Comparison of ENCODE assay signal across 9 cellular contexts in the genomic region with DNA sequence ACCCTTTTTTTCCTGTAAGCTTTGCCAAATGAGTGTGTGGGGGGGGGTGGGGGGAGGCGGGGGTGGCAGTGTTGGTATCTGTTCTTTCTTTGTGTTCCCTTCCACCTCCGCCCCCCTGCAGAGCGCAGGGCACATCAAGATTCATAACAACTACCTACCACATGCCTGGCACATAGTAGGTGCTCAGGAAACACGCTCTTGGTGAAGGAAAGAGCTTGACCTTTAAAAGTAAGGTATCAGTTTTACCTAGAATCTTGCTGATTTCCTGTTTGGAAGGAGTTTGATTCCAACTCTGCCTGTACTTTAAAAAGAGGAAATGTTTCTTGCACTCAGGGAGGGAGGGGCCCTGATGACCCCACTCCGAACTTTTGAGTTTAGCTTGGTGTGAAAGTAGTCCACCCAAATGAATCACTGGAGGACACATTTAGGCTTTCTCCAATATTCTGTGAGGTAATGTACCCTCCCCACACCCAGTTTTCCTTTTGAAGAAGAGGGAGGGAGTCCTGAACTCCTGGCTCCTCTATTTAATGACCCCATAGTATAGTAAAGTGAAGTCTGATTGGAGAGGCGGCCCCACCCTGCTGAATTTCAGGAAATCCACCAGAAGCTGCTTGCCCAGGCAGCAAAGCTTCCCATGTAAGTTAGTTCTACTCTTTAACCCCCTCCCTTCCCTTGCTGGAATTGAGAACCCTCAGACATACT. TPM values are rescaled to one million over a fixed set of nuclear protein-coding genes. Genes with fewer than 3 reads are reported as not detected.
DNase-seq lines count a peak whose midpoint lies in the region; TF ChIP-seq lines count a peak whose summit lies in the region.
"Had no signal": no experiment of that assay in that cellular context is flagged by ENCODE, and none has a peak within 500 bp of the region (broad histone marks: within the 10 kb centered on the region; RNA-seq: fewer than 3 reads in every experiment).

No MANE protein-coding gene starts in this region.

- CTCF ChIA-PET in BJ (lab: Yijun Ruan, JAX): interaction anchor here (1.2 to 3.8 kb wide), 7 partner anchors 10 to 158 kb away, joined by 3 to 18 read pairs (median 6); no protein-coding TSS in a partner anchor

- H3K4me3 ChIP-seq in BJ (ENCODE audit: low read depth, low read length): peak overlapping the region; percentile 58; the same call in 1 of the 2 replicates
- peak overlapping the region; percentile 82 for H3K4me3 ChIP-seq in cardiac muscle cell
- H3K4me3 ChIP-seq in osteoblast (ENCODE audit: insufficient read depth, low read length): peak overlapping the region; percentile 79

- H3K27me3 ChIP-seq in BJ (ENCODE audit: control insufficient read depth, insufficient read depth, low read length) (no peaks in the 10 kb centered on the region), cardiac muscle cell (no peaks in the 10 kb centered on the region), osteoblast (ENCODE audit: insufficient read depth, low read length) (no peaks in the 10 kb centered on the region)

- no peaks in the 10 kb centered on the region for H4K20me1 ChIP-seq in osteoblast (ENCODE audit: insufficient read depth, low read length)

- no peak for TF ChIP-seq CTCF in BJ (IDR thresholded peaks at IDR 0.05; ENCODE audit: insufficient read depth, low read depth, low read length)
- no peak for TF ChIP-seq CTCF in cardiac muscle cell (IDR thresholded peaks at IDR 0.05; ENCODE audit: low read depth, low read length)
- TF ChIP-seq CTCF in osteoblast (IDR thresholded peaks at IDR 0.05; ENCODE audit: extremely low read depth, low read depth, low read length): no peak

- no peak overlapping the region for H2AFZ ChIP-seq in osteoblast (ENCODE audit: low read length)

- POLR2A ChIA-PET in BJ (lab: Charles Lee): no interaction called here

- no peaks in the 10 kb centered on the region for H3K9me3 ChIP-seq in cardiac muscle cell (ENCODE audit: low read depth)
- no peaks in the 10 kb centered on the region for H3K9me3 ChIP-seq in osteoblast (ENCODE audit: low read depth, low read length)

- no peak overlapping the region for H3K27ac ChIP-seq in cardiac muscle cell
- H3K27ac ChIP-seq in osteoblast (ENCODE audit: low read depth, low read length): no peak overlapping the region

- H3K79me2 ChIP-seq in osteoblast (ENCODE audit: insufficient read depth, low read length): peaks cover 7% of the 10 kb centered on the region

- H3K4me2 ChIP-seq in osteoblast (ENCODE audit: insufficient read depth, low read length): peak overlapping the region; percentile 77

- H3K36me3 ChIP-seq in BJ (ENCODE audit: control insufficient read depth, insufficient read depth, low read length) (no peaks in the 10 kb centered on the region), cardiac muscle cell (no peaks in the 10 kb centered on the region), osteoblast (ENCODE audit: insufficient read depth, low read length) (peaks cover 2% of the 10 kb centered on the region)

- H3K4me1 ChIP-seq in cardiac muscle cell (ENCODE audit: low read depth) (peaks cover 3% of the 10 kb centered on the region), osteoblast (ENCODE audit: insufficient read depth, low read length) (peaks cover 24% of the 10 kb centered on the region)

- DNase-seq in BJ (ENCODE audit: low read depth) (no peak), RPMI8226 (peak; percentile 70), cardiac muscle cell (ENCODE audit: low read depth in 1 of 2, low spot score in 1 of 2) (no peak), osteoblast (ENCODE audit: insufficient read length, low spot score, missing footprints) (peak; percentile 54), foreskin melanocyte (no peak), SK-N-DZ (ENCODE audit: low spot score) (no peak), DMS153 (lab: John Stamatoyannopoulos, UW) (no peak), NCI-H1417 (lab: John Stamatoyannopoulos, UW) (no peak)

RNA-seq across cellular contexts. Expression of a gene that starts 0.5 kb away (rescaled TPM):
- 11.9 and 24.1 TPM in 2 replicates for polyA plus RNA-seq in BJ (2011; rRNA removed)
- polyA minus RNA-seq in BJ (2011; rRNA and poly(A)+ RNA removed): 6.4 and 12.5 TPM in 2 replicates
- total RNA-seq in cardiac muscle cell: 15.7 and 15.9 TPM in 2 replicates
- 11.5 and 15.6 TPM in 2 replicates for polyA plus RNA-seq in cardiac muscle cell
- total RNA-seq in osteoblast: 63.3 and 72.2 TPM in 2 replicates
- polyA plus RNA-seq in SK-N-DZ (2014; cell fraction: cytosol; rRNA removed): not detected in 2 replicates
- polyA plus RNA-seq in SK-N-DZ (2014; cell fraction: nucleus; rRNA removed): 0.06 and 0.74 TPM in 2 replicates
- total RNA-seq: activated CD8-positive, alpha-beta T cell treated with anti-CD3 and anti-CD28 coated beads for 36 hours had no signal

Comparison
In these comparisons a context has a peak if more than half of its experiments do, and no peak if none do; other contexts are left out.
1. DNase-seq: peak in RPMI8226 (single experiment) and osteoblast (single experiment); none in BJ (single experiment), cardiac muscle cell (0 of 2), foreskin melanocyte (single experiment), SK-N-DZ (single experiment), DMS153 (single experiment) and NCI-H1417 (0 of 3).
2. Peak in every context shown above with its lines, with median percentiles within 50 percentile points of each other: H3K4me3 ChIP-seq.